Comparison of ENCODE assay signal across 26 cellular contexts in genomic region chr20:23508896-23509579, GRCh38. TPM values are rescaled to one million over a fixed set of nuclear protein-coding genes. Genes with fewer than 3 reads are reported as not detected.
"Had no signal": no experiment of that assay in that cellular context is flagged by ENCODE, and none has a peak within 500 bp of the region (broad histone marks: within the 10 kb centered on the region; RNA-seq: fewer than 3 reads in every experiment).

No MANE protein-coding gene starts in this region.

- H3K4me1 ChIP-seq: body of pancreas, heart left ventricle, left lung, psoas muscle, thyroid gland, uterus had no signal

- ATAC-seq: activated naive CD4-positive, alpha-beta T cell treated with anti-CD3 and anti-CD28 coated beads, Interleukin-2, amount 50 U/mL, for 72 hours; body of pancreas; heart left ventricle; left lung; psoas muscle; T-helper 17 cell had no signal

- DNase-seq: activated CD4-positive, alpha-beta memory T cell treated with anti-CD3 and anti-CD28 coated beads, Interleukin-2, amount 10 ng/mL, durations not matched to agents 7 days and 5 days; activated CD4-positive, alpha-beta T cell treated with anti-CD3 and anti-CD28 coated beads for 4 hours; activated CD8-positive, alpha-beta memory T cell treated with anti-CD3 and anti-CD28 coated beads, Interleukin-2, amount 50 U/mL, for 4 hours; activated gamma-delta T cell; activated T-cell treated with anti-CD3 and anti-CD28 coated beads, Interleukin-2, amount 50 U/mL, for 48 hours; amniotic stem cell; body of pancreas; central memory CD4-positive, alpha-beta T cell; cortex of kidney; effector CD4-positive, alpha-beta T cell; heart left ventricle; left lung; naive B cell; occipital lobe; psoas muscle; stimulated activated CD4-positive, alpha-beta T cell treated with anti-CD3 and anti-CD28 coated beads, Interleukin-1b, Interleukin-23, amount 100 ng/mL, for 48 hours; T-helper 17 cell; thyroid gland; uterus had no signal

- H3K27ac ChIP-seq: body of pancreas, heart left ventricle, left lung, psoas muscle, thyroid gland, uterus had no signal

- FAIRE-seq: endothelial cell of umbilical vein, frontal cortex, TTC549 had no signal

- H3K9me3 ChIP-seq: body of pancreas, heart left ventricle, left lung, psoas muscle, thyroid gland, uterus had no signal

- H3K27me3 ChIP-seq: body of pancreas, thyroid gland, uterus had no signal

- H3K4me3 ChIP-seq: body of pancreas, heart left ventricle, left lung, psoas muscle, thyroid gland, uterus had no signal

- H3K36me3 ChIP-seq: heart left ventricle, left lung, thyroid gland, uterus had no signal

RNA-seq across cellular contexts. Expression of gene CST8, which starts 18.1 kb away (rescaled TPM):
- total RNA-seq: activated CD4-positive, alpha-beta memory T cell treated with anti-CD3 and anti-CD28 coated beads, Interleukin-2, amount 10 ng/mL, durations not matched to agents 7 days and 5 days; activated naive CD4-positive, alpha-beta T cell treated with anti-CD3 and anti-CD28 coated beads, Interleukin-2, amount 50 U/mL, for 72 hours; body of pancreas; endothelial cell of umbilical vein; fibroblast of lung; frontal cortex; heart left ventricle; left lung; mononuclear cell; occipital lobe; psoas muscle; T-helper 17 cell; thyroid gland; uterus; WTC11 had no signal
- polyA plus RNA-seq: endothelial cell of umbilical vein, fibroblast of lung, heart left ventricle, psoas muscle had no signal

RNA-seq across cellular contexts. Expression of gene CST11, which starts 56.4 kb away (rescaled TPM):
- total RNA-seq: activated CD4-positive, alpha-beta memory T cell treated with anti-CD3 and anti-CD28 coated beads, Interleukin-2, amount 10 ng/mL, durations not matched to agents 7 days and 5 days; activated naive CD4-positive, alpha-beta T cell treated with anti-CD3 and anti-CD28 coated beads, Interleukin-2, amount 50 U/mL, for 72 hours; body of pancreas; endothelial cell of umbilical vein; fibroblast of lung; frontal cortex; heart left ventricle; left lung; mononuclear cell; occipital lobe; psoas muscle; T-helper 17 cell; thyroid gland; uterus; WTC11 had no signal
- polyA plus RNA-seq: endothelial cell of umbilical vein, fibroblast of lung, heart left ventricle, psoas muscle had no signal

RNA-seq across cellular contexts. Expression of gene CST9L, which starts 59.2 kb away (rescaled TPM):
- total RNA-seq: activated CD4-positive, alpha-beta memory T cell treated with anti-CD3 and anti-CD28 coated beads, Interleukin-2, amount 10 ng/mL, durations not matched to agents 7 days and 5 days; activated naive CD4-positive, alpha-beta T cell treated with anti-CD3 and anti-CD28 coated beads, Interleukin-2, amount 50 U/mL, for 72 hours; body of pancreas; endothelial cell of umbilical vein; fibroblast of lung; frontal cortex; heart left ventricle; left lung; mononuclear cell; occipital lobe; psoas muscle; T-helper 17 cell; uterus; WTC11 had no signal
- polyA plus RNA-seq: endothelial cell of umbilical vein, fibroblast of lung, heart left ventricle, psoas muscle had no signal
